Comparison of ENCODE assay signal across 20 cellular contexts in genomic region chr1:154104433-154105082, GRCh38. TPM values are rescaled to one million over a fixed set of nuclear protein-coding genes. Genes with fewer than 3 reads are reported as not detected.
DNase-seq lines count a peak whose midpoint lies in the region; ATAC-seq and TF ChIP-seq lines count a peak whose summit lies in the region.
"Had no signal": no experiment of that assay in that cellular context is flagged by ENCODE, and none has a peak within 500 bp of the region (broad histone marks: within the 10 kb centered on the region; RNA-seq: fewer than 3 reads in every experiment).

No MANE protein-coding gene starts in this region.

- TF ChIP-seq CTCF in GM12874 (IDR thresholded peaks at IDR 0.05; ENCODE audit: insufficient read depth, low read depth, low read length) (0 out of 2 replicates have a peak, but pooled peaks have one; percentile 9), choroid plexus epithelial cell (conservative IDR thresholded peaks at IDR 0.05; ENCODE audit: low read depth, low read length) (peak; percentile 21), lower lobe of right lung (IDR thresholded peaks at IDR 0.05) (no peak)

- H3K27ac ChIP-seq in Karpas-422 (ENCODE audit: low read length) (no peak overlapping the region), lower lobe of right lung (no peak overlapping the region)
- H3K27ac ChIP-seq: colonic mucosa, gastrocnemius medialis, Peyer's patch, tibial artery had no signal

- H3K4me1 ChIP-seq in Karpas-422 (ENCODE audit: low read length) (no peaks in the 10 kb centered on the region), lower lobe of right lung (no peaks in the 10 kb centered on the region)
- H3K4me1 ChIP-seq: colonic mucosa, gastrocnemius medialis, Peyer's patch, tibial artery had no signal

- ATAC-seq in lower lobe of right lung: peak; percentile 49 to 56
- ATAC-seq: gastrocnemius medialis; stimulated activated memory B cell treated with anti-CD40 and anti-IgM and Interleukin-4, amounts not matched to agents 10 μg/mL and 1 μg/mL and 100 μg/mL, for 72 hours had no signal

- DNase-seq in Karpas-422: peak; percentile 51
- DNase-seq in choroid plexus epithelial cell (ENCODE audit: low read depth): no peak
- DNase-seq in lower lobe of right lung: no peak
- DNase-seq in stimulated activated CD4-positive, alpha-beta T cell treated with anti-CD3 and anti-CD28 coated beads, Interleukin-2, amount 100 ng/mL, for 24 hours: no peak
- no peak for DNase-seq in NK-92 treated with Interleukin-12 subunit alpha and Interleukin-12 subunit beta, amount 100 ng/mL, for 24 hours (lab: John Stamatoyannopoulos, UW)
- no peak for DNase-seq in activated CD4-positive, CD25-positive, alpha-beta regulatory T cell treated with anti-CD3 and anti-CD28 coated beads, Interleukin-2, amount 50 U/mL, for 72 hours
- no peak for DNase-seq in NCI-H187 (lab: John Stamatoyannopoulos, UW)
- DNase-seq: activated CD4-positive, alpha-beta T cell treated with anti-CD3 and anti-CD28 coated beads, Interleukin-2, amount 10 ng/mL, durations not matched to agents 24 days and 14 days; activated naive CD4-positive, alpha-beta T cell treated with Interleukin-2 at 50 U/mL for 16 hours; colonic mucosa; gastrocnemius medialis; immature natural killer cell; MV-4-11; NCI-H526 treated with DMSO at 0.1 percent for 48 hours; Peyer's patch; stimulated activated CD4-positive, alpha-beta T cell treated with anti-CD3 and anti-CD28 coated beads, Interleukin-12 subunit alpha, Interleukin-12 subunit beta, amount 100 ng/mL, for 4 hours; tibial artery had no signal

- no peaks in the 10 kb centered on the region for H3K9me2 ChIP-seq in Karpas-422 (replicated peaks; ENCODE audit: insufficient read depth, low read length)

- H3K4me3 ChIP-seq in Karpas-422 (ENCODE audit: low read length): no peak overlapping the region
- no peak overlapping the region for H3K4me3 ChIP-seq in choroid plexus epithelial cell (ENCODE audit: low read depth, low read length)
- no peak overlapping the region for H3K4me3 ChIP-seq in lower lobe of right lung
- H3K4me3 ChIP-seq: colonic mucosa, gastrocnemius medialis, Peyer's patch, tibial artery had no signal

- no peaks in the 10 kb centered on the region for H4K20me1 ChIP-seq in Karpas-422 (ENCODE audit: insufficient read depth, low read depth, low read length)

- H3K36me3 ChIP-seq in Karpas-422 (ENCODE audit: insufficient read depth, low read length) (no peaks in the 10 kb centered on the region), lower lobe of right lung (no peaks in the 10 kb centered on the region)
- H3K36me3 ChIP-seq: colonic mucosa, gastrocnemius medialis, Peyer's patch, tibial artery had no signal

- H3K9me3 ChIP-seq in Karpas-422 (ENCODE audit: low read length) (no peaks in the 10 kb centered on the region), lower lobe of right lung (no peaks in the 10 kb centered on the region)
- H3K9me3 ChIP-seq: colonic mucosa, gastrocnemius medialis, Peyer's patch, tibial artery had no signal

- H2AFZ ChIP-seq in Karpas-422 (ENCODE audit: low read length): no peak overlapping the region

- intact Hi-C loops in lower lobe of right lung (cut with DNase I): no loop called here

- no peak overlapping the region for H3K9ac ChIP-seq in Karpas-422 (ENCODE audit: low read length)

- H3K79me2 ChIP-seq in Karpas-422 (ENCODE audit: low read length): no peaks in the 10 kb centered on the region

- H3K4me2 ChIP-seq in Karpas-422 (ENCODE audit: low read depth, low read length, poor library complexity, severe bottlenecking): no peak overlapping the region

- H3K27me3 ChIP-seq in Karpas-422 (ENCODE audit: low read length) (no peaks in the 10 kb centered on the region), lower lobe of right lung (ENCODE audit: low read depth) (no peaks in the 10 kb centered on the region)
- H3K27me3 ChIP-seq: colonic mucosa, gastrocnemius medialis, Peyer's patch, tibial artery had no signal

RNA-seq across cellular contexts. Expression of gene NUP210L, which starts 50.3 kb away (rescaled TPM):
- not detected in 2 replicates for total RNA-seq in Karpas-422 (2014; rRNA removed; shearing (Covaris generic); ENCODE audit: low replicate concordance)
- 1.7 TPM for total RNA-seq in lower lobe of right lung
- total RNA-seq: mesenteric fat pad had no signal
